Comparison of ENCODE assay signal across 8 cellular contexts in the genomic region with DNA sequence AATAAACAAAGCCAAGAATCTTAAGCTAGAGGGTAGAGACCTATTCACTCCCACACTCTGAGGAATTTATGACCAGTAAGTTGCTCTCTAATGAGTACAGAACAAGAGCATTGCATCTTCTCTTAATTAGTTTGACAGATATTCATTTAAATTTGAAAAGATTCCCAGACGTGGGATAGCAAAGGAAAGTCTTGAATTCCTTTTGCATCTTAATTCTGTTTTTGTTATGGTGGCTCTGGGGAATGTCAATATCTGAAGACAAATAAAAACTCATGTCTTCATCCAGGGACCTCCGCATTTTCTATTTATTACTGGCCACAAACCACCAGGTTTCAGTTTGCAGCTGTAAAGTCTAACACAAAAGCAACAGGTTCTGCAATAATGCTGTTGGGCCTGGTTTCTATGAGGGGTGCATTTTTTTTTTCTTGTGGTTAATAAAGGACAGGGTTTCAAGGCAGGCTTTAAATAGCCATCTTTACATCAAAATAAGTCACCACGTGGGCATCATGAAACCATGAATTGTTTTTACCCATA.
DNase-seq lines count a peak whose midpoint lies in the region; ATAC-seq, FAIRE-seq and TF ChIP-seq lines count a peak whose summit lies in the region.
"Had no signal": no experiment of that assay in that cellular context is flagged by ENCODE, and none has a peak within 500 bp of the region (broad histone marks: within the 10 kb centered on the region; RNA-seq: fewer than 3 reads in every experiment).

No MANE protein-coding gene starts in this region.

- no peaks in the 10 kb centered on the region for H4K20me1 ChIP-seq in SK-N-SH (ENCODE audit: insufficient read depth)

- WGBS in SK-N-SH (ENCODE audit: low lambda C conversion rate), result 46% methylated on average over 3 of the region's 3 CpGs
- 42 to 57% (median 50%) methylated on average over 3 of the region's 3 CpGs for WGBS in adrenal gland, 4 donors

- 0 out of 2 replicates have a peak overlapping the region, but pooled peaks have one; percentile 11 for H3K9ac ChIP-seq in SK-N-SH

- H3K36me3 ChIP-seq in SK-N-SH (replicated peaks in 1 of 2; ENCODE audit: control insufficient read depth in 1 of 2, insufficient read depth in 2 of 2, low read length in 1 of 2), result no peaks in the 10 kb centered on the region
- H3K36me3 ChIP-seq in thoracic aorta, result no peaks in the 10 kb centered on the region
- no peaks in the 10 kb centered on the region for H3K36me3 ChIP-seq in H7 (replicated peaks; ENCODE audit: control insufficient read depth, insufficient read depth, low read length)
- H3K36me3 ChIP-seq in adrenal gland (replicated peaks in 1 of 2), result no peaks in the 10 kb centered on the region

- H3K4me2 ChIP-seq in SK-N-SH, result peak overlapping the region; percentile 22; the same call in 1 of the 2 replicates

- no peaks in the 10 kb centered on the region for H3K9me2 ChIP-seq in SK-N-SH

- H3K4me3 ChIP-seq in SK-N-SH (ENCODE audit: low read depth in 2 of 2, low read length in 1 of 2), result no peak overlapping the region
- H3K4me3 ChIP-seq in thoracic aorta, result no peak overlapping the region
- no peak overlapping the region for H3K4me3 ChIP-seq in H7 (ENCODE audit: insufficient read depth, low read depth, low read length)
- H3K4me3 ChIP-seq in adrenal gland, result no peak overlapping the region

- ATAC-seq in HG02938 (IDR thresholded peaks at IDR 0.05; ENCODE audit: unreplicated experiment), result peak; percentile 95
- ATAC-seq in thoracic aorta (ENCODE audit: insufficient number of reproducible peaks, low FRiP score, low read depth), result no peak

- TF ChIP-seq POLR2A in adrenal gland (IDR thresholded peaks at IDR 0.05), result no peak

- H3K4me1 ChIP-seq in SK-N-SH (ENCODE audit: control insufficient read depth in 1 of 2, insufficient read depth in 2 of 2, low read depth in 1 of 2, low read length in 1 of 2), result peaks cover 5 to 17% of the 10 kb centered on the region in 2 experiments; a peak in 3 of 4 replicates
- peaks cover 44 to 95% of the 10 kb centered on the region in 2 donors for H3K4me1 ChIP-seq in thoracic aorta (ENCODE audit: control insufficient read depth in 1 of 2, low read depth in 2 of 2)
- peaks cover 0 to 26% of the 10 kb centered on the region in 2 donors for H3K4me1 ChIP-seq in adrenal gland (replicated peaks in 1 of 2)

- FAIRE-seq in GM19239 (lab: Jason Lieb, UNC), result peak; percentile 95

- TF ChIP-seq EP300 in SK-N-SH (IDR thresholded peaks at IDR 0.05; ENCODE audit: borderline replicate concordance in 1 of 2, low read depth in 1 of 2, low read length in 1 of 2), result no peak

- CTCF ChIA-PET in SK-N-SH (lab: Yijun Ruan, JAX), result interaction anchor here (0.6 to 1.4 kb wide), 3 partner anchors 97 to 151 kb away, joined by 3 to 5 read pairs (median 3); no protein-coding TSS in a partner anchor

- DNase-seq in GM19239 (ENCODE audit: insufficient read length, low spot score) (peak; percentile 44), SK-N-SH (no peak), thoracic aorta (ENCODE audit: low spot score) (no peak), H7 (no peak), adrenal gland (no peak)
- no peak for DNase-seq in stimulated activated CD4-positive, alpha-beta T cell treated with anti-CD3 and anti-CD28 coated beads, Interleukin-2, amount 100 ng/mL, for 48 hours
- DNase-seq: occipital lobe had no signal

- no peaks in the 10 kb centered on the region for H3K79me2 ChIP-seq in SK-N-SH (ENCODE audit: insufficient read depth)

- no peaks in the 10 kb centered on the region for H3K27me3 ChIP-seq in SK-N-SH (ENCODE audit: insufficient read depth)
- no peaks in the 10 kb centered on the region for H3K27me3 ChIP-seq in thoracic aorta (replicated peaks; ENCODE audit: insufficient read depth)
- H3K27me3 ChIP-seq in H7 (ENCODE audit: control insufficient read depth, insufficient read depth, low read length), result no peaks in the 10 kb centered on the region
- H3K27me3 ChIP-seq in adrenal gland, result no peaks in the 10 kb centered on the region

- no peak for TF ChIP-seq RAD21 in SK-N-SH (IDR thresholded peaks at IDR 0.05; ENCODE audit: low read length)

- POLR2A ChIA-PET in SK-N-SH (lab: Yijun Ruan, JAX), result no interaction called here

- no peak for TF ChIP-seq CTCF in SK-N-SH (IDR thresholded peaks at IDR 0.05)
- no peak for TF ChIP-seq CTCF in thoracic aorta (IDR thresholded peaks at IDR 0.05)
- no peak for TF ChIP-seq CTCF in adrenal gland (IDR thresholded peaks at IDR 0.05)

- H3K27ac ChIP-seq in SK-N-SH (ENCODE audit: low read depth in 2 of 2, low read length in 1 of 2), result peak overlapping the region; percentile 58 to 84; a peak in 2 of 4 replicates
- peak overlapping the region; percentile 85 to 90 for H3K27ac ChIP-seq in thoracic aorta
- no peak overlapping the region for H3K27ac ChIP-seq in adrenal gland

- H3K9me3 ChIP-seq in SK-N-SH, result no peaks in the 10 kb centered on the region
- no peaks in the 10 kb centered on the region for H3K9me3 ChIP-seq in thoracic aorta
- no peaks in the 10 kb centered on the region for H3K9me3 ChIP-seq in adrenal gland (replicated peaks in 1 of 3)

- H2AFZ ChIP-seq in SK-N-SH (ENCODE audit: low read depth), result peak overlapping the region; percentile 68; the same call in 1 of the 2 replicates

- peaks cover 8% of the 10 kb centered on the region for H3F3A ChIP-seq in SK-N-SH (replicated peaks; ENCODE audit: insufficient read depth)

- intact Hi-C loops in adrenal gland (cut with DNase I), result no loop called here

TF ChIP-seq in SK-N-SH, 30 proteins besides CTCF, POLR2A, EP300 and RAD21:
- TF ChIP-seq NFIC (IDR thresholded peaks at IDR 0.05; ENCODE audit: borderline replicate concordance) (no peak), SIN3A (IDR thresholded peaks at IDR 0.05; ENCODE audit: borderline replicate concordance, low read depth, low read length) (no peak), TCF12 (IDR thresholded peaks at IDR 0.05) (peak; percentile 28), CHD2 (IDR thresholded peaks at IDR 0.05; ENCODE audit: low read length, partially characterized antibody) (no peak)
- TF ChIP-seq, protein P1, sequence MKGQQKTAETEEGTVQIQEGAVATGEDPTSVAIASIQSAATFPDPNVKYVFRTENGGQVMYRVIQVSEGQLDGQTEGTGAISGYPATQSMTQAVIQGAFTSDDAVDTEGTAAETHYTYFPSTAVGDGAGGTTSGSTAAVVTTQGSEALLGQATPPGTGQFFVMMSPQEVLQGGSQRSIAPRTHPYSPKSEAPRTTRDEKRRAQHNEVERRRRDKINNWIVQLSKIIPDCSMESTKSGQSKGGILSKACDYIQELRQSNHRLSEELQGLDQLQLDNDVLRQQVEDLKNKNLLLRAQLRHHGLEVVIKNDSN (IDR thresholded peaks at IDR 0.05; ENCODE audit: borderline replicate concordance, low read depth), result no peak

Comparison
In these comparisons a context has a peak if more than half of its experiments do, and no peak if none do; other contexts are left out.
1. H3K27ac ChIP-seq: peak in SK-N-SH (2 of 2) and thoracic aorta (2 of 2); none in adrenal gland (0 of 5).